ENCODE assay signal across 8 cellular contexts in genomic region chr17:42311240-42312034, GRCh38. TPM values are rescaled to one million over a fixed set of nuclear protein-coding genes. Genes with fewer than 3 reads are reported as not detected.
DNase-seq lines count a peak whose midpoint lies in the region; ATAC-seq and TF ChIP-seq lines count a peak whose summit lies in the region.

No MANE protein-coding gene starts in this region.

- H4K20me1 ChIP-seq in OCI-LY3 (ENCODE audit: insufficient read depth, low read length), result peaks cover 23% of the 10 kb centered on the region

- no peaks in the 10 kb centered on the region for H3K9me3 ChIP-seq in OCI-LY3 (ENCODE audit: insufficient read depth, low read length)
- no peaks in the 10 kb centered on the region for H3K9me3 ChIP-seq in lung (ENCODE audit: control insufficient read depth in 2 of 2, insufficient read depth in 1 of 2, low read length in 1 of 2)
- H3K9me3 ChIP-seq in thoracic aorta, result no peaks in the 10 kb centered on the region

- peak; percentile 87 for DNase-seq in SIG-M5 treated with dmso at 0.1 percent for 504 hours (lab: John Stamatoyannopoulos, UW; ENCODE audit: unreplicated experiment)
- DNase-seq in SIG-M5 (lab: John Stamatoyannopoulos, UW), result no peak
- peak; percentile 78 for DNase-seq in ecto neural progenitor cell (ENCODE audit: low spot score)
- peak; percentile 88 for DNase-seq in lung (ENCODE audit: low spot score)
- DNase-seq in thoracic aorta (ENCODE audit: low spot score), result peak; percentile 72
- no peak for DNase-seq in DMS53 (lab: John Stamatoyannopoulos, UW)
- DNase-seq in SW 1271 (lab: John Stamatoyannopoulos, UW), result no peak

- H3K27me3 ChIP-seq in OCI-LY3 (ENCODE audit: low read depth, low read length) (no peaks in the 10 kb centered on the region), lung (ENCODE audit: control insufficient read depth, insufficient read depth) (no peaks in the 10 kb centered on the region), thoracic aorta (replicated peaks; ENCODE audit: insufficient read depth) (no peaks in the 10 kb centered on the region)

- H3K9ac ChIP-seq in OCI-LY3 (ENCODE audit: low read length), result peak overlapping the region; percentile 30; the same call in 1 of the 2 replicates

- no peak overlapping the region for H2AFZ ChIP-seq in OCI-LY3 (ENCODE audit: low read depth, low read length)

- peak overlapping the region; percentile 87 for H3K27ac ChIP-seq in OCI-LY3 (ENCODE audit: low read length)
- peak overlapping the region; percentile 62 to 68 for H3K27ac ChIP-seq in lung (ENCODE audit: low read depth in 1 of 2, low read length in 1 of 2)
- H3K27ac ChIP-seq in thoracic aorta, result peak overlapping the region; percentile 66 to 83

- H3K4me3 ChIP-seq in OCI-LY3 (ENCODE audit: low read length), result peak overlapping the region; percentile 17; the same call in 1 of the 2 replicates
- no peak overlapping the region for H3K4me3 ChIP-seq in lung
- no peak overlapping the region for H3K4me3 ChIP-seq in thoracic aorta

- ATAC-seq in lung (ENCODE audit: insufficient read depth, low FRiP score) (peak; percentile 64), thoracic aorta (ENCODE audit: insufficient number of reproducible peaks, low FRiP score, low read depth) (no peak)

- WGBS in lung, 2 donors, result 49 to 53% methylated on average over 19 of the region's 19 CpGs

- H3K36me3 ChIP-seq in OCI-LY3 (replicated peaks; ENCODE audit: low read depth, low read length) (peaks cover 67% of the 10 kb centered on the region), lung (ENCODE audit: control insufficient read depth in 2 of 2, insufficient read depth in 2 of 2, low read length in 2 of 2) (peaks cover 8 to 58% of the 10 kb centered on the region in 2 donors), thoracic aorta (peaks cover 44% of the 10 kb centered on the region)

- H3K4me1 ChIP-seq in OCI-LY3 (ENCODE audit: low read length) (peaks cover 75% of the 10 kb centered on the region), lung (ENCODE audit: control insufficient read depth in 2 of 2, insufficient read depth in 2 of 2, low read length in 2 of 2) (peaks cover 0 to 13% of the 10 kb centered on the region in 2 donors), thoracic aorta (ENCODE audit: control insufficient read depth in 1 of 2, low read depth in 2 of 2) (peaks cover 12 to 26% of the 10 kb centered on the region in 2 donors)

- TF ChIP-seq CTCF in OCI-LY3 (IDR thresholded peaks at IDR 0.05; ENCODE audit: low read depth, low read length) (no peak), lung (IDR thresholded peaks at IDR 0.05; ENCODE audit: control extremely low read depth, extremely low read depth) (no peak), thoracic aorta (IDR thresholded peaks at IDR 0.05) (no peak)

- peak overlapping the region; percentile 55 for H3K4me2 ChIP-seq in OCI-LY3 (ENCODE audit: low read length)

- no peaks in the 10 kb centered on the region for H3K79me2 ChIP-seq in OCI-LY3 (ENCODE audit: low read length)

RNA-seq across cellular contexts. Expression of gene STAT5A, which starts 23.1 kb away (rescaled TPM):
- total RNA-seq in lung, result 10 to 100 TPM; 20.9 to 52.0 TPM
- polyA plus RNA-seq in lung, result 10 to 100 TPM; 16.4 to 42.8 TPM
- total RNA-seq in thoracic aorta, result 10 to 100 TPM; 65.5 to 69.8 TPM

RNA-seq across cellular contexts. Expression of gene STAT5B, which starts 35.2 kb away (rescaled TPM):
- total RNA-seq in lung (10 to 100 TPM; 49.5 to 53.6 TPM), thoracic aorta (100 to 1,000 TPM in 1 of 2 donors, 10 to 100 TPM in 1; 95.2 to 117 TPM)
- polyA plus RNA-seq in lung, result 10 to 100 TPM; 23.3 to 46.8 TPM

Comparison
In these comparisons a context has a peak if more than half of its experiments do, and no peak if none do; other contexts are left out.
1. DNase-seq: peak in SIG-M5 treated with dmso at 0.1 percent for 504 hours (single experiment), ecto neural progenitor cell (single experiment), lung (single experiment) and thoracic aorta (single experiment); none in SIG-M5 (single experiment), DMS53 (single experiment) and SW 1271 (0 of 2).
2. Peak in every context shown above with its lines, with median percentiles within 50 percentile points of each other: H3K27ac ChIP-seq.